Comparison of ENCODE assay signal across 21 cellular contexts in the genomic region with DNA sequence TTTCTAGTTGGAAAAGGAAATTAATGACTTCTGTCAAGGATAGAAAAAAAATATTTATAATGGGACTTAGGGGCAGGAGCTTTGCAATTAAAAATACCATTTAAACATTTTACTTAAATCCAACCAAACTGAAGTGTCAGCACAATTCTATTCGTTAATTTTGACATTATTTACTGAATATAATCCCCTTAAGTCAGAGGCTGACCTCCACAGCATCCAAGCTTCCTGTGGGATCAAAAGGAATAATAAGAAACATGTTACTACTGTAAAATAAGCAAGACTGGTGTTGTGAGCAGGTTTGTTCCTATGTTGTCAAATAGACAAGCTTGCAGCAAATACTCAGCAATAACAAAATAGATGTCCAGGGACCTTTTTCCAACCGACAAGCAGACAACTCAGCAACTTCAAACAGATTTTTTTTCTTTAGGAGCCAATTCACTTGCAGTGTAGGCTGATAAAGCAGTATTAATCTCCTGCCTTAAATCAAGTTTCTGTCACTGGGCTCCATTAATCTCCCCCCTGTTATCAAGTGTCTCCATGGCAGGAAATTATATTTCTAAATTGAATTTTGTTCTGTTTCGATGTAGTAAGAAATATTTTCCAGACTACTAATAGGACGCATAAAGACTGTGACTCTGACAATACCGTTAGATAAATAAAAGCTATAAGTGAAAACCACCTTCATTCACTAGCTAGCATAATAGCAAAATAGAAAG.
"Had no signal": no experiment of that assay in that cellular context is flagged by ENCODE, and none has a peak within 500 bp of the region (broad histone marks: within the 10 kb centered on the region; RNA-seq: fewer than 3 reads in every experiment).

No MANE protein-coding gene starts in this region.

- ATAC-seq: activated T-cell treated with anti-CD3 and anti-CD28 coated beads, Interleukin-2, amount 50 U/mL, for 72 hours; naive thymus-derived CD8-positive, alpha-beta T cell; stimulated activated memory B cell treated with anti-CD40 and anti-IgM and Interleukin-4, amounts not matched to agents 10 μg/mL and 1 μg/mL and 100 μg/mL, for 72 hours had no signal

- H3K27ac ChIP-seq: ascending aorta, coronary artery, esophagus muscularis mucosa, left ventricle myocardium inferior, parathyroid adenoma, spleen, thoracic aorta had no signal

- H2AFZ ChIP-seq: parathyroid adenoma had no signal

- H3K4me1 ChIP-seq: ascending aorta, parathyroid adenoma had no signal

- H3K4me3 ChIP-seq: ascending aorta, coronary artery, esophagus muscularis mucosa, left ventricle myocardium inferior, spleen, thoracic aorta, upper lobe of left lung had no signal

- H3K9ac ChIP-seq: parathyroid adenoma had no signal

- FAIRE-seq: endometrium had no signal

- DNase-seq: activated CD4-positive, alpha-beta T cell treated with anti-CD3 and anti-CD28 coated beads for 1 hour; activated effector memory CD4-positive, alpha-beta T cell treated with anti-CD3 and anti-CD28 coated beads, Interleukin-2, amount 50 U/mL, for 16 hours; activated naive CD4-positive, alpha-beta T cell treated with anti-CD3 and anti-CD28 coated beads, Interleukin-2, amount 50 U/mL, for 16 hours; activated T-cell treated with anti-CD3 and anti-CD28 coated beads, Interleukin-2, amount 50 U/mL, for 72 hours; immature natural killer cell; kidney glomerular epithelial cell; left ventricle myocardium inferior; naive thymus-derived CD8-positive, alpha-beta T cell; spleen; stimulated activated CD4-positive, alpha-beta T cell treated with anti-CD3 and anti-CD28 coated beads, Interleukin-4, amount 100 ng/mL, for 4 hours; T-helper 1 cell; T-helper 9 cell; upper lobe of left lung had no signal

- H3K36me3 ChIP-seq: ascending aorta, esophagus muscularis mucosa, left ventricle myocardium inferior, neutrophil, spleen, thoracic aorta, upper lobe of left lung had no signal

- H3K9me3 ChIP-seq: ascending aorta, esophagus muscularis mucosa, left ventricle myocardium inferior, neutrophil, spleen, thoracic aorta, upper lobe of left lung had no signal

- H3K27me3 ChIP-seq: ascending aorta, esophagus muscularis mucosa, neutrophil, spleen, upper lobe of left lung had no signal
